In genomic region chr15:91821458-91821857, GRCh38 we compare ENCODE assay signal across 1 cellular context.
TF ChIP-seq lines count a peak whose summit lies in the region.

No MANE protein-coding gene starts in this region.

TF ChIP-seq in GM23338, 12 proteins besides CTCF, POLR2A, EP300 and RAD21 (continued from another document):
- TF ChIP-seq ZNF462 (CRISPR knock-in tag; IDR thresholded peaks at IDR 0.05) (no peak), ZNF331 (CRISPR knock-in tag; IDR thresholded peaks at IDR 0.05; ENCODE audit: low read depth) (no peak), JUNB (IDR thresholded peaks at IDR 0.05; ENCODE audit: unreplicated experiment) (no peak), CREB1 (CRISPR knock-in tag; IDR thresholded peaks at IDR 0.05; ENCODE audit: low read depth) (no peak), ETS1 (IDR thresholded peaks at IDR 0.05) (no peak), POLR2AphosphoS5 (IDR thresholded peaks at IDR 0.05; ENCODE audit: low read depth) (no peak), EZH2 (IDR thresholded peaks at IDR 0.05; ENCODE audit: low read depth, unreplicated experiment) (no peak), EZH2phosphoT487 (IDR thresholded peaks at IDR 0.05; ENCODE audit: unreplicated experiment) (no peak)
